Comparison of ENCODE assay signal across 10 cellular contexts in the genomic region with DNA sequence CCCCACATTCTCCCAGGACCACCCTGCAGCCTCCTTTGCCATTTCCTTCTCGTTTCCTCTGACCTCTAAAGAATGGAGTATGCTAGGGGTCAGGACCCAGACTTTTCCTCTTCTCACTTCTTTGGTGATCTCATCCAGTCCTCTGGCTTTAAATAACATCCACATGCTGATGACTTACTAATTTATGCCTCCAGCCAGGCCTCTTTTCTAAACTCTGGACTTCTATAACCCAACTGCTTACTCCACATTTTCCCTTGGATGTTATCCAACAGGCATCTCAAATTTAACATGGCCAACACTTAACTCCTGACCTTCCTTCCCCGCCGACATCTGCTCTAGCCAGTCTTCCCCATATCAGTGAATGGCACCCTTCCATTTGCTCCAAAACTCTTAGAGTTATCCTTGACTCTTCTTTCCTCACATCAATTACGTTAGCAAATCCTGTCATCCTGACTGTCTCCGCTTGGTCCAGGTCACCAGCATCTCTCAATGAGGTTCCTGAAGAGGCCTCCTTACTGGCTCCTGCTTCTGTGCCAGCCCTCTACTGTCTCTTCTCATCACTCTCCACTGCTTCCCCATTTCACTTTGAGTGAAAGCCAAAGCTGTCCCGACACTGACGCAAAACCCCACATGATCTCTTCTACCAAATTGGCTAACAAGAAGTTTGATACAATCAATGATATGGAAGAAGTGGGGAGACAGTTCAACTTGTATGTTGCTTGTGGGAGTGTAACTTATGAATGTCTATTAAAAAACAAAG. TPM values are rescaled to one million over a fixed set of nuclear protein-coding genes. Genes with fewer than 3 reads are reported as not detected.
DNase-seq lines count a peak whose midpoint lies in the region; ATAC-seq and TF ChIP-seq lines count a peak whose summit lies in the region.
"Had no signal": no experiment of that assay in that cellular context is flagged by ENCODE, and none has a peak within 500 bp of the region (broad histone marks: within the 10 kb centered on the region; RNA-seq: fewer than 3 reads in every experiment).

No MANE protein-coding gene starts in this region.

- no peak for TF ChIP-seq CTCF in SK-N-SH (IDR thresholded peaks at IDR 0.05)

- H3K9me2 ChIP-seq in SK-N-SH, result no peaks in the 10 kb centered on the region

- peak overlapping the region; percentile 1; the same call in 1 of the 2 replicates for H3K4me2 ChIP-seq in SK-N-SH

- CTCF ChIA-PET in SK-N-SH (lab: Yijun Ruan, JAX), result interaction anchor here (0.9 to 1.5 kb wide), 3 partner anchors 10 to 59 kb away, joined by 3 to 9 read pairs (median 4); a partner anchor contains a TSS
- CTCF ChIA-PET in CD4-positive, alpha-beta memory T cell (lab: Charles Lee; ENCODE audit: partially characterized antibody), result interaction anchor here (0.8 to 1.3 kb wide), 2 partner anchors 43 to 54 kb away, joined by 5 to 6 read pairs; a partner anchor contains a TSS

- H3K27ac Mint-ChIP-seq in CD4-positive, alpha-beta memory T cell, result no peak overlapping the region

- peak overlapping the region in 1 of 2 experiments; percentile 19; a peak in 1 of 4 replicates for H3K27ac ChIP-seq in SK-N-SH (ENCODE audit: low read depth in 2 of 2, low read length in 1 of 2)
- no peak overlapping the region for H3K27ac ChIP-seq in CD4-positive, alpha-beta memory T cell (ENCODE audit: low read depth, low read length)

- no peaks in the 10 kb centered on the region for H3K79me2 ChIP-seq in SK-N-SH (ENCODE audit: insufficient read depth)

- no peaks in the 10 kb centered on the region for H3K9me3 ChIP-seq in SK-N-SH
- H3K9me3 ChIP-seq in CD4-positive, alpha-beta memory T cell (ENCODE audit: control insufficient read depth in 1 of 2, low read length in 2 of 2), result no peaks in the 10 kb centered on the region
- H3K9me3 ChIP-seq: uterus had no signal

- no peak overlapping the region for H3K4me3 ChIP-seq in SK-N-SH (ENCODE audit: low read depth in 2 of 2, low read length in 1 of 2)
- no peak overlapping the region for H3K4me3 ChIP-seq in CD4-positive, alpha-beta memory T cell (ENCODE audit: low read length in 2 of 2)
- H3K4me3 ChIP-seq: uterus had no signal

- H3K27me3 ChIP-seq in SK-N-SH (ENCODE audit: insufficient read depth), result no peaks in the 10 kb centered on the region
- no peaks in the 10 kb centered on the region for H3K27me3 ChIP-seq in CD4-positive, alpha-beta memory T cell (ENCODE audit: insufficient read depth, low read length)
- H3K27me3 ChIP-seq: uterus had no signal

- peak; percentile 70 for DNase-seq in EL
- DNase-seq in SK-N-SH, result no peak
- peak; percentile 17 for DNase-seq in foreskin melanocyte
- DNase-seq in pulmonary artery endothelial cell (ENCODE audit: low read depth, low spot score), result peak; percentile 92
- no peak for DNase-seq in retina
- no peak for DNase-seq in CD4-positive, alpha-beta memory T cell
- DNase-seq in HPDE6-E6E7 (ENCODE audit: extremely low spot score), result no peak
- DNase-seq: anterior cingulate cortex, uterus had no signal

- no peaks in the 10 kb centered on the region for H4K20me1 ChIP-seq in SK-N-SH (ENCODE audit: insufficient read depth)

- H3K27me3 Mint-ChIP-seq in CD4-positive, alpha-beta memory T cell, result peaks cover 10 to 31% of the 10 kb centered on the region in 2 donors

- 75% methylated on average over 7 of the region's 7 CpGs for WGBS in SK-N-SH (ENCODE audit: low lambda C conversion rate)

- intact Hi-C loops in CD4-positive, alpha-beta memory T cell (cut with micrococcal nuclease), result no loop called here

- H3K9ac ChIP-seq in SK-N-SH, result no peak overlapping the region

- peaks cover 4% of the 10 kb centered on the region for H3F3A ChIP-seq in SK-N-SH (replicated peaks; ENCODE audit: insufficient read depth)

- no peaks in the 10 kb centered on the region for H3K4me1 Mint-ChIP-seq in CD4-positive, alpha-beta memory T cell

- POLR2A ChIA-PET in SK-N-SH (lab: Yijun Ruan, JAX), result interaction anchor here (1.1 kb wide), 1 partner anchor 45 kb away, joined by 3 read pairs; no protein-coding TSS in a partner anchor
- POLR2A ChIA-PET in CD4-positive, alpha-beta memory T cell (lab: Charles Lee; ENCODE audit: partially characterized antibody), result interaction anchor here (1.0 kb wide), 1 partner anchor 43 kb away, joined by 3 read pairs; a partner anchor contains a TSS

- H3K9me3 Mint-ChIP-seq in CD4-positive, alpha-beta memory T cell, result peaks cover 0 to 5% (median 0%) of the 10 kb centered on the region in 8 donors

- no peak for TF ChIP-seq EP300 in SK-N-SH (IDR thresholded peaks at IDR 0.05; ENCODE audit: borderline replicate concordance in 1 of 2, low read depth in 1 of 2, low read length in 1 of 2)

- peaks cover 0 to 9% of the 10 kb centered on the region in 2 experiments for H3K36me3 ChIP-seq in SK-N-SH (replicated peaks in 1 of 2; ENCODE audit: control insufficient read depth in 1 of 2, insufficient read depth in 2 of 2, low read length in 1 of 2)
- H3K36me3 ChIP-seq in CD4-positive, alpha-beta memory T cell (ENCODE audit: insufficient read depth, low read length), result no peaks in the 10 kb centered on the region
- H3K36me3 ChIP-seq: uterus had no signal

- no peaks in the 10 kb centered on the region; a peak in 1 of 4 replicates for H3K4me1 ChIP-seq in SK-N-SH (ENCODE audit: control insufficient read depth in 1 of 2, insufficient read depth in 2 of 2, low read depth in 1 of 2, low read length in 1 of 2)
- H3K4me1 ChIP-seq in CD4-positive, alpha-beta memory T cell (ENCODE audit: insufficient read depth, low read length), result no peaks in the 10 kb centered on the region
- H3K4me1 ChIP-seq: uterus had no signal

- H3K4me3 Mint-ChIP-seq in CD4-positive, alpha-beta memory T cell, result no peak overlapping the region

- H2AFZ ChIP-seq in SK-N-SH (ENCODE audit: low read depth), result no peak overlapping the region

- TF ChIP-seq RAD21 in SK-N-SH (IDR thresholded peaks at IDR 0.05; ENCODE audit: low read length), result no peak

- ATAC-seq in HG03108 (IDR thresholded peaks at IDR 0.05; ENCODE audit: unreplicated experiment), result no peak

- no peaks in the 10 kb centered on the region for H3K36me3 Mint-ChIP-seq in CD4-positive, alpha-beta memory T cell

TF ChIP-seq in SK-N-SH, 30 proteins besides CTCF, POLR2A, EP300 and RAD21 (continues in another document):
- no peak for TF ChIP-seq JUND (IDR thresholded peaks at IDR 0.05)
- TF ChIP-seq, protein P1, sequence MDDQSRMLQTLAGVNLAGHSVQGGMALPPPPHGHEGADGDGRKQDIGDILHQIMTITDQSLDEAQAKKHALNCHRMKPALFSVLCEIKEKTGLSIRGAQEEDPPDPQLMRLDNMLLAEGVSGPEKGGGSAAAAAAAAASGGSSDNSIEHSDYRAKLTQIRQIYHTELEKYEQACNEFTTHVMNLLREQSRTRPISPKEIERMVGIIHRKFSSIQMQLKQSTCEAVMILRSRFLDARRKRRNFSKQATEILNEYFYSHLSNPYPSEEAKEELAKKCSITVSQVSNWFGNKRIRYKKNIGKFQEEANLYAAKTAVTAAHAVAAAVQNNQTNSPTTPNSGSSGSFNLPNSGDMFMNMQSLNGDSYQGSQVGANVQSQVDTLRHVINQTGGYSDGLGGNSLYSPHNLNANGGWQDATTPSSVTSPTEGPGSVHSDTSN (IDR thresholded peaks at IDR 0.05), result no peak
- TF ChIP-seq FOSL2 (IDR thresholded peaks at IDR 0.05; ENCODE audit: borderline replicate concordance, low read depth), result no peak
- no peak for TF ChIP-seq RCOR1 (IDR thresholded peaks at IDR 0.05; ENCODE audit: low read length)
- no peak for TF ChIP-seq YY1 (IDR thresholded peaks at IDR 0.05; ENCODE audit: low read depth)
- no peak for TF ChIP-seq RFX5 (IDR thresholded peaks at IDR 0.05; ENCODE audit: low read length)
- no peak for TF ChIP-seq GATA2 (CRISPR knock-in tag; IDR thresholded peaks at IDR 0.05)
- TF ChIP-seq NRF1 (IDR thresholded peaks at IDR 0.05; ENCODE audit: low read depth, low read length), result no peak

RNA-seq across cellular contexts. Expression of a gene that starts 42.7 kb away (rescaled TPM):
- polyA plus RNA-seq in SK-N-SH (2012; rRNA removed), result 290 and 360 TPM in 2 replicates
- 355 TPM in 2 replicates for polyA plus RNA-seq in SK-N-SH (2012; cell fraction: cytosol; rRNA removed)
- polyA plus RNA-seq in SK-N-SH (2012; cell fraction: nucleus; rRNA removed), result 242 and 304 TPM in 2 replicates
- 333 and 433 TPM in 2 replicates for total RNA-seq in pulmonary artery endothelial cell
- total RNA-seq in CD4-positive, alpha-beta memory T cell, result 100 to 1,000 TPM; 421 to 431 TPM
- 1,000 to 10,000 TPM in 1 of 2 donors, 100 to 1,000 TPM in 1; 878 to 2,112 TPM for polyA plus RNA-seq in CD4-positive, alpha-beta memory T cell

RNA-seq across cellular contexts. Expression of a gene that starts 44.1 kb away (rescaled TPM):
- 8.7 and 8.9 TPM in 2 replicates for polyA plus RNA-seq in SK-N-SH (2012; rRNA removed)
- 2.3 and 4.2 TPM in 2 replicates for polyA plus RNA-seq in SK-N-SH (2012; cell fraction: cytosol; rRNA removed)
- polyA plus RNA-seq in SK-N-SH (2012; cell fraction: nucleus; rRNA removed), result 31.2 and 32.9 TPM in 2 replicates
- 11.8 and 11.9 TPM in 2 replicates for total RNA-seq in pulmonary artery endothelial cell
- total RNA-seq in CD4-positive, alpha-beta memory T cell, result 10 to 100 TPM; 10.4 to 11.2 TPM
- polyA plus RNA-seq in CD4-positive, alpha-beta memory T cell, result 1 to 10 TPM in 1 of 2 donors, under 1 TPM in 1; 0.20 to 3.5 TPM

RNA-seq across cellular contexts. Expression of a gene that starts 58.8 kb away (rescaled TPM):
- 2.3 and 3.8 TPM in 2 replicates for polyA plus RNA-seq in SK-N-SH (2012; rRNA removed)
- 2.9 and 3.3 TPM in 2 replicates for polyA plus RNA-seq in SK-N-SH (2012; cell fraction: cytosol; rRNA removed)
- polyA plus RNA-seq in SK-N-SH (2012; cell fraction: nucleus; rRNA removed), result 1.6 and 2.7 TPM in 2 replicates
- 2.3 and 3.1 TPM in 2 replicates for total RNA-seq in pulmonary artery endothelial cell
- 10 to 100 TPM; 16.0 to 17.5 TPM for total RNA-seq in CD4-positive, alpha-beta memory T cell
- 1 to 10 TPM; 5.3 to 7.7 TPM for polyA plus RNA-seq in CD4-positive, alpha-beta memory T cell

Comparison
In these comparisons a context has a peak if more than half of its experiments do, and no peak if none do; other contexts are left out.
1. DNase-seq: peak in EL (single experiment), foreskin melanocyte (single experiment) and pulmonary artery endothelial cell (single experiment); none in SK-N-SH (single experiment), retina (single experiment), CD4-positive, alpha-beta memory T cell (0 of 5) and HPDE6-E6E7 (single experiment).